Comparison of ENCODE assay signal across 9 cellular contexts in genomic region chr14:101819251-101819990, GRCh38. TPM values are rescaled to one million over a fixed set of nuclear protein-coding genes. Genes with fewer than 3 reads are reported as not detected.
A peak's percentile ranks its signal among the peaks of the same experiment; 100 is the strongest.
DNase-seq lines count a peak whose midpoint lies in the region; ATAC-seq and TF ChIP-seq lines count a peak whose summit lies in the region.
"Had no signal": no experiment of that assay in that cellular context is flagged by ENCODE, and none has a peak within 500 bp of the region (broad histone marks: within the 10 kb centered on the region; RNA-seq: fewer than 3 reads in every experiment).

No MANE protein-coding gene starts in this region.

- H3K36me3 Mint-ChIP-seq in HFFc6 (ENCODE audit: low read depth), result peaks cover 8% of the 10 kb centered on the region

- H3K9me3 ChIP-seq in Panc1 (ENCODE audit: control insufficient read depth, insufficient read depth, low read depth, low read length), result no peaks in the 10 kb centered on the region
- H3K9me3 ChIP-seq in esophagus squamous epithelium, result no peaks in the 10 kb centered on the region

- H3K4me1 ChIP-seq in Panc1 (ENCODE audit: control insufficient read depth, insufficient read depth, low read length) (no peaks in the 10 kb centered on the region; the same call in 1 of the 2 replicates), esophagus squamous epithelium (peaks cover 9 to 74% (median 10%) of the 10 kb centered on the region in 3 donors), foreskin keratinocyte (peaks cover 10% of the 10 kb centered on the region)

- H3K4me1 Mint-ChIP-seq in HFFc6 (ENCODE audit: low read depth), result peaks cover 49% of the 10 kb centered on the region

- POLR2A ChIA-PET in Panc1 (lab: Charles Lee), result interaction anchor here (1.1 kb wide), 1 partner anchor 17 kb away, joined by 6 read pairs; no protein-coding TSS in a partner anchor

- no peak overlapping the region for H3K27ac ChIP-seq in Panc1 (ENCODE audit: low read length)
- H3K27ac ChIP-seq in esophagus squamous epithelium, result peak overlapping the region; percentile 35 to 88 (median 47)
- no peak overlapping the region for H3K27ac ChIP-seq in foreskin keratinocyte

- no peak overlapping the region for H3K4me3 ChIP-seq in Panc1 (ENCODE audit: low read depth in 2 of 2, low read length in 2 of 2)
- H3K4me3 ChIP-seq in esophagus squamous epithelium, result no peak overlapping the region

- H3K27me3 ChIP-seq in Panc1 (ENCODE audit: control insufficient read depth, insufficient read depth, low read length), result no peaks in the 10 kb centered on the region
- H3K27me3 ChIP-seq in esophagus squamous epithelium, result no peaks in the 10 kb centered on the region
- H3K27me3 ChIP-seq in foreskin keratinocyte, result no peaks in the 10 kb centered on the region

- no peaks in the 10 kb centered on the region; the same call in none of the 2 replicates for H3K27me3 Mint-ChIP-seq in HFFc6 (ENCODE audit: insufficient read depth)

- no peak for TF ChIP-seq CTCF in Panc1 (IDR thresholded peaks at IDR 0.05)
- no peak for TF ChIP-seq CTCF in esophagus squamous epithelium (IDR thresholded peaks at IDR 0.05)
- TF ChIP-seq CTCF in HFFc6 (IDR thresholded peaks at IDR 0.05), result no peak
- no peak for TF ChIP-seq CTCF in foreskin keratinocyte (conservative IDR thresholded peaks at IDR 0.05)

- CTCF ChIA-PET in Panc1 (lab: Charles Lee), result no interaction called here

- BruUV-seq in Panc1 (replicated peaks; lab: Mats Ljungman, UMichigan), result TSS peak; percentile 3

- intact Hi-C loops in Panc1 (cut with micrococcal nuclease; ENCODE audit: unreplicated experiment), result no loop called here
- intact Hi-C loops in esophagus squamous epithelium (cut with DNase I), result no loop called here

- DNase-seq in Panc1 (ENCODE audit: low read depth, low spot score) (no peak), esophagus squamous epithelium (lab: John Stamatoyannopoulos, UW) (no peak), HFFc6 (no peak), islet precursor cell (no peak), foreskin keratinocyte (no peak), amygdala (lab: John Stamatoyannopoulos, UW) (no peak)
- DNase-seq in activated T-cell treated with anti-CD3 and anti-CD28 coated beads, Interleukin-2, amount 50 U/mL, for 1 hour, result peak; percentile 73
- peak; percentile 49 to 60 for DNase-seq in stimulated activated CD8-positive, alpha-beta memory T cell treated with anti-CD3 and anti-CD28 coated beads, Interleukin-7, amount 100 ng/mL, for 4 hours (ENCODE audit: low read depth in 2 of 2)
- DNase-seq: NCI-H526 had no signal

- no peak overlapping the region for H3K4me3 Mint-ChIP-seq in HFFc6

- no peaks in the 10 kb centered on the region for H3K9me3 Mint-ChIP-seq in HFFc6

- ATAC-seq in Panc1 (no peak), foreskin keratinocyte (no peak)

- TF ChIP-seq POLR2A in esophagus squamous epithelium (IDR thresholded peaks at IDR 0.05), result peak in 1 of 4 donors; percentile 23

- no peak overlapping the region for H3K27ac Mint-ChIP-seq in HFFc6

- in situ Hi-C loops in Panc1 (cut with HindIII; ENCODE audit: low pct_unique_long_range_greater_than_20kb, low sequenced_read_pairs), result no loop called here

- WGBS in esophagus squamous epithelium, 2 donors, result 70 to 86% methylated on average over 15 to 16 of the region's 16 CpGs

- H3K36me3 ChIP-seq in Panc1 (ENCODE audit: control insufficient read depth, insufficient read depth, low read length), result no peaks in the 10 kb centered on the region
- H3K36me3 ChIP-seq in esophagus squamous epithelium, result peaks cover 0 to 39% (median 0%) of the 10 kb centered on the region in 3 donors

RNA-seq across cellular contexts. Expression of gene PPP2R5C, which starts 57.9 kb away (rescaled TPM):
- total RNA-seq in Panc1 (2021; ENCODE audit: unreplicated experiment) (80.3 TPM), esophagus squamous epithelium (10 to 100 TPM; 66.3 to 92.3 (median 83.4) TPM), foreskin keratinocyte (74.5 and 77.0 TPM in 2 replicates)
- 35.3 TPM for polyA plus RNA-seq in Panc1 (2012; ENCODE audit: insufficient read length)
- total RNA-seq in HFFc6 (2021; fragmentation: NEBNext Ultra II Directional; extraction: Animal tissue kit (Norgen Biotek cat#: 25700)), result 100 to 1,000 TPM; 108 to 128 (median 122) TPM
- polyA plus RNA-seq in foreskin keratinocyte, result 51.8 and 54.7 TPM in 2 replicates

Comparison
In these comparisons a context has a peak if more than half of its experiments do, and no peak if none do; other contexts are left out.
1. DNase-seq: peak in activated T-cell treated with anti-CD3 and anti-CD28 coated beads, Interleukin-2, amount 50 U/mL, for 1 hour (single experiment) and stimulated activated CD8-positive, alpha-beta memory T cell treated with anti-CD3 and anti-CD28 coated beads, Interleukin-7, amount 100 ng/mL, for 4 hours (2 of 2); none in Panc1 (single experiment), esophagus squamous epithelium (single experiment), HFFc6 (single experiment), islet precursor cell (single experiment), foreskin keratinocyte (0 of 2) and amygdala (0 of 56).
2. H3K27ac ChIP-seq: peak in esophagus squamous epithelium (4 of 4); none in Panc1 (single experiment) and foreskin keratinocyte (single experiment).